19 cellular contexts compared by ENCODE assay signal in genomic region chr6:144736763-144737162, GRCh38.
DNase-seq lines count a peak whose midpoint lies in the region; ATAC-seq and TF ChIP-seq lines count a peak whose summit lies in the region.
"Had no signal": no experiment of that assay in that cellular context is flagged by ENCODE, and none has a peak within 500 bp of the region (broad histone marks: within the 10 kb centered on the region; RNA-seq: fewer than 3 reads in every experiment).

No MANE protein-coding gene starts in this region.

- DNase-seq in cardiac muscle cell (ENCODE audit: low read depth in 1 of 2, low spot score in 1 of 2) (no peak), right atrium auricular region (ENCODE audit: low spot score) (no peak), SHP77 (lab: John Stamatoyannopoulos, UW) (peak; percentile 57 to 63), memory B cell (ENCODE audit: low spot score in 2 of 2) (no peak), sciatic nerve (ENCODE audit: low spot score) (no peak), erythroblast (lab: John Stamatoyannopoulos, UW) (no peak), NCI-H526 (lab: John Stamatoyannopoulos, UW) (no peak)
- DNase-seq: DMS79 treated with DMSO at 0.1 percent for 48 hours, GDM1, GOT3, Karpas-422, MM.1S, NCI-H1417, NCI-H510A treated with DMSO at 0.1 percent for 48 hours, PC-3 had no signal

- intact Hi-C loops in sciatic nerve (cut with DNase I) = no loop called here

- no peaks in the 10 kb centered on the region for H3K9me3 Mint-ChIP-seq in memory B cell

- ATAC-seq in memory B cell (ENCODE audit: low read depth) (no peak), sciatic nerve (no peak), HG03196 (IDR thresholded peaks at IDR 0.05; ENCODE audit: unreplicated experiment) (no peak)
- ATAC-seq: A549, PC-3 had no signal

- no peak overlapping the region for H3K4me3 Mint-ChIP-seq in memory B cell
- H3K4me3 Mint-ChIP-seq: CD14-positive monocyte had no signal

- H3K27me3 ChIP-seq in cardiac muscle cell = no peaks in the 10 kb centered on the region
- no peaks in the 10 kb centered on the region for H3K27me3 ChIP-seq in right atrium auricular region

- H3K27ac Mint-ChIP-seq in memory B cell = peak overlapping the region; percentile 18

- H3K36me3 ChIP-seq in cardiac muscle cell (peaks cover 4% of the 10 kb centered on the region), right atrium auricular region (peaks cover 9% of the 10 kb centered on the region)

- no peaks in the 10 kb centered on the region for H3K4me1 ChIP-seq in cardiac muscle cell (ENCODE audit: low read depth)
- no peaks in the 10 kb centered on the region for H3K4me1 ChIP-seq in right atrium auricular region
- H3K4me1 ChIP-seq: A549 had no signal

- TF ChIP-seq POLR2A in erythroblast (IDR thresholded peaks at IDR 0.05; ENCODE audit: low read length) = no peak

- no peaks in the 10 kb centered on the region for H3K27me3 Mint-ChIP-seq in memory B cell

- TF ChIP-seq CTCF in cardiac muscle cell (IDR thresholded peaks at IDR 0.05; ENCODE audit: low read depth, low read length) = no peak
- TF ChIP-seq CTCF in right atrium auricular region (IDR thresholded peaks at IDR 0.05) = no peak

- peak overlapping the region; percentile 29 for H3K27ac ChIP-seq in cardiac muscle cell
- no peak overlapping the region for H3K27ac ChIP-seq in right atrium auricular region
- H3K27ac ChIP-seq: A549, SK-N-MC had no signal

- peaks cover 5% of the 10 kb centered on the region for H3K4me1 Mint-ChIP-seq in memory B cell
- H3K4me1 Mint-ChIP-seq: CD14-positive monocyte had no signal

- H3K9me3 ChIP-seq in cardiac muscle cell (ENCODE audit: low read depth) = no peaks in the 10 kb centered on the region
- no peaks in the 10 kb centered on the region for H3K9me3 ChIP-seq in right atrium auricular region
- H3K9me3 ChIP-seq: A549 had no signal

- H3K4me3 ChIP-seq in cardiac muscle cell (no peak overlapping the region), right atrium auricular region (no peak overlapping the region)
- H3K4me3 ChIP-seq: A549, SK-N-MC had no signal

- H3K36me3 Mint-ChIP-seq in memory B cell = peaks cover 44% of the 10 kb centered on the region

Comparison
In these comparisons a context has a peak if more than half of its experiments do, and no peak if none do; other contexts are left out.
1. DNase-seq: peak in SHP77 (2 of 2); none in cardiac muscle cell (0 of 2), right atrium auricular region (single experiment), memory B cell (0 of 2), sciatic nerve (single experiment), erythroblast (0 of 2) and NCI-H526 (0 of 2).